16 cellular contexts compared by ENCODE assay signal in the genomic region with DNA sequence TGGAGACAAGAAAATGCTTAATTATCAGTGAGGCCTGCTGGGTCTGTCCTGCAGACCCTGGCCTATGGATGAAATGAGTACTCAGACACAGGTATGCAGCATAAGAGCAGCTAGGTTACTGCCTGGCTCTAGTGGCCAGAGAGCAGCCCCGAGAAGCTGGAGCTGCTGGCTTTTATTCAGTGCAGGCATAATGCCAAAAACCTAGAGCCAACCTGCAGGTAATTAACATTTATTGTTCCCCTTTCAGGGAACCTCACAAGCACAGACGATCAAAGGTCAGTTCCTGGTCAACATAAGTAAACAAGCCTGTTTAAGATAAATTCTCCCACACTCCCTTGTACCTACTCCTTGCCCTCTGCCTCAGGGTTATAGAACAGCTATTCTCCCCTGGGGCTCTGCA. TPM values are rescaled to one million over a fixed set of nuclear protein-coding genes. Genes with fewer than 3 reads are reported as not detected.
DNase-seq lines count a peak whose midpoint lies in the region; ATAC-seq lines count a peak whose summit lies in the region.
"Had no signal": no experiment of that assay in that cellular context is flagged by ENCODE, and none has a peak within 500 bp of the region (broad histone marks: within the 10 kb centered on the region; RNA-seq: fewer than 3 reads in every experiment).

No MANE protein-coding gene starts in this region.

- ATAC-seq in activated CD8-positive, alpha-beta memory T cell treated with anti-CD3 and anti-CD28 coated beads, Interleukin-2, amount 10 ng/mL, durations not matched to agents 7 days and 5 days: no peak
- ATAC-seq: Right ventricle myocardium inferior had no signal

- no peak overlapping the region for H3K27ac ChIP-seq in caudate nucleus (ENCODE audit: low read depth, low read length)
- H3K27ac ChIP-seq: BLaER1 treated with 17β-estradiol and CSF1 and Interleukin-3, amounts not matched to agents 10 nM and 100 nM had no signal

- peaks cover 34% of the 10 kb centered on the region for H3K36me3 Mint-ChIP-seq in activated CD8-positive, alpha-beta memory T cell treated with anti-CD3 and anti-CD28 coated beads, Interleukin-2, amount 10 ng/mL, durations not matched to agents 7 days and 5 days

- peak overlapping the region; percentile 43 for H3K27ac Mint-ChIP-seq in activated CD8-positive, alpha-beta memory T cell treated with anti-CD3 and anti-CD28 coated beads, Interleukin-2, amount 10 ng/mL, durations not matched to agents 7 days and 5 days

- H3K9me3 Mint-ChIP-seq in activated CD8-positive, alpha-beta memory T cell treated with anti-CD3 and anti-CD28 coated beads, Interleukin-2, amount 10 ng/mL, durations not matched to agents 7 days and 5 days (ENCODE audit: low read depth): no peaks in the 10 kb centered on the region

- no peak overlapping the region for H3K4me3 Mint-ChIP-seq in activated CD8-positive, alpha-beta memory T cell treated with anti-CD3 and anti-CD28 coated beads, Interleukin-2, amount 10 ng/mL, durations not matched to agents 7 days and 5 days

- peaks cover 11% of the 10 kb centered on the region for H3K4me1 Mint-ChIP-seq in activated CD8-positive, alpha-beta memory T cell treated with anti-CD3 and anti-CD28 coated beads, Interleukin-2, amount 10 ng/mL, durations not matched to agents 7 days and 5 days

- CTCF ChIA-PET in activated CD8-positive, alpha-beta memory T cell treated with anti-CD3 and anti-CD28 coated beads, Interleukin-2, amount 10 ng/mL, durations not matched to agents 7 days and 5 days (lab: Charles Lee): no interaction called here

- H3K27me3 Mint-ChIP-seq in activated CD8-positive, alpha-beta memory T cell treated with anti-CD3 and anti-CD28 coated beads, Interleukin-2, amount 10 ng/mL, durations not matched to agents 7 days and 5 days: no peaks in the 10 kb centered on the region

- no peak for DNase-seq in activated CD8-positive, alpha-beta memory T cell treated with anti-CD3 and anti-CD28 coated beads, Interleukin-2, amount 10 ng/mL, durations not matched to agents 7 days and 5 days
- no peak for DNase-seq in activated CD8-positive, alpha-beta memory T cell treated with anti-CD3 and anti-CD28 coated beads, Interleukin-2, amount 50 U/mL, for 4 hours
- DNase-seq in LoVo (ENCODE audit: low spot score): peak; percentile 55
- peak; percentile 21 for DNase-seq in dermis blood vessel endothelial cell
- DNase-seq in renal cortical epithelial cell (ENCODE audit: low read depth): peak; percentile 57
- no peak for DNase-seq in NCI-H2196 treated with DMSO at 0.1 percent for 48 hours (lab: John Stamatoyannopoulos, UW; ENCODE audit: unreplicated experiment)
- DNase-seq in caudate nucleus (lab: John Stamatoyannopoulos, UW): no peak
- no peak for DNase-seq in NCI-H526 treated with DMSO at 0.1 percent for 48 hours (lab: John Stamatoyannopoulos, UW)
- DNase-seq: 8988T, DMS153, HCEC 1CT, NCI-H1694, NCI-H446, NCI-H774 had no signal

RNA-seq across cellular contexts. Expression of gene IDS, which starts 13.3 kb away (rescaled TPM):
- 100 to 1,000 TPM in 1 of 2 experiments, 10 to 100 TPM in 1; 99.6 to 106 TPM for total RNA-seq in activated CD8-positive, alpha-beta memory T cell treated with anti-CD3 and anti-CD28 coated beads, Interleukin-2, amount 10 ng/mL, durations not matched to agents 7 days and 5 days
- total RNA-seq in dermis blood vessel endothelial cell (26.4 and 36.1 TPM in 2 replicates), renal cortical epithelial cell (25.4 and 56.8 TPM in 2 replicates)

RNA-seq across cellular contexts. Expression of gene EOLA1, which starts 49.0 kb away (rescaled TPM):
- total RNA-seq in activated CD8-positive, alpha-beta memory T cell treated with anti-CD3 and anti-CD28 coated beads, Interleukin-2, amount 10 ng/mL, durations not matched to agents 7 days and 5 days: 10 to 100 TPM; 45.2 to 50.6 TPM
- total RNA-seq in dermis blood vessel endothelial cell: 15.5 and 23.1 TPM in 2 replicates
- 15.6 and 15.8 TPM in 2 replicates for total RNA-seq in renal cortical epithelial cell

RNA-seq across cellular contexts. Expression of gene HSFX3, which starts 57.9 kb away (rescaled TPM):
- total RNA-seq in activated CD8-positive, alpha-beta memory T cell treated with anti-CD3 and anti-CD28 coated beads, Interleukin-2, amount 10 ng/mL, durations not matched to agents 7 days and 5 days: under 1 TPM in 1 of 2 experiments, not detected in 1; 0.29 TPM
- total RNA-seq in dermis blood vessel endothelial cell (not detected in 2 replicates), renal cortical epithelial cell (not detected in 2 replicates)
- total RNA-seq: Right ventricle myocardium inferior had no signal

Comparison
In these comparisons a context has a peak if more than half of its experiments do, and no peak if none do; other contexts are left out.
1. DNase-seq: peak in LoVo (single experiment), dermis blood vessel endothelial cell (single experiment) and renal cortical epithelial cell (single experiment); none in activated CD8-positive, alpha-beta memory T cell treated with anti-CD3 and anti-CD28 coated beads, Interleukin-2, amount 10 ng/mL, durations not matched to agents 7 days and 5 days (single experiment), activated CD8-positive, alpha-beta memory T cell treated with anti-CD3 and anti-CD28 coated beads, Interleukin-2, amount 50 U/mL, for 4 hours (single experiment), NCI-H2196 treated with DMSO at 0.1 percent for 48 hours (single experiment), caudate nucleus (0 of 61) and NCI-H526 treated with DMSO at 0.1 percent for 48 hours (single experiment).